In the genomic region with DNA sequence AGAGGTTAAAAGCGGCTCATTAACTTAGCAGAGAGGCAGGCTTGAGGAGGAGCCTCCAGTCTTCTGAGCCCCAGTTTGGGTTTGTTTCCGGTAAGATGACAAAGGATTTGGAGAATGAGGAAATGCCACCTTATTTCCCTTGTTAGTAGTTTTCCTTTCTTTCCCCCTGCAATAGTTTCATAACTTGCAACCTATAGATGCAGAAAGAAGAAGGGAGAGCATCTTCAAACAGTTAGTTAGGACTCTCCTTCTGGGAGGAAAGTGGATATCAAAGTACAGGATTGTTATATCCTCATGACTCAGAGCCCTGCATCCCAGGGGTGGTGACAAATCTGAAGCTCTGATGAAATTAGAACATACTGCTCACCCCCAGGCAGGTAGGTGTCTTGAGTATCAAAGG, we compare ENCODE assay signal across 12 cellular contexts.
A peak's percentile ranks its signal among the peaks of the same experiment; 100 is the strongest.
DNase-seq lines count a peak whose midpoint lies in the region.
"Had no signal": no experiment of that assay in that cellular context is flagged by ENCODE, and none has a peak within 500 bp of the region (broad histone marks: within the 10 kb centered on the region; RNA-seq: fewer than 3 reads in every experiment).

No MANE protein-coding gene starts in this region.

- H3K36me3 ChIP-seq in SK-N-MC (ENCODE audit: insufficient read depth, low read length), result no peaks in the 10 kb centered on the region
- H3K36me3 ChIP-seq: left lung, upper lobe of right lung had no signal

- H3K9me3 ChIP-seq in SK-N-MC (ENCODE audit: low read depth, low read length), result no peaks in the 10 kb centered on the region
- H3K9me3 ChIP-seq: left lung, upper lobe of right lung had no signal

- peak overlapping the region; percentile 99; the same call in 1 of the 2 replicates for H3K27ac ChIP-seq in SK-N-MC
- peak overlapping the region in 17 of 21 experiments; percentile 9 to 84 (median 45) for H3K27ac ChIP-seq in skin epidermis
- H3K27ac ChIP-seq: left lung, upper lobe of right lung had no signal

- no peak overlapping the region for H3K9ac ChIP-seq in SK-N-MC (ENCODE audit: insufficient read length)

- DNase-seq in H4 (ENCODE audit: low spot score), result peak; percentile 52
- no peak for DNase-seq in SK-N-MC (ENCODE audit: low read depth, low spot score)
- DNase-seq in fibroblast of peridontal ligament (ENCODE audit: extremely low read depth), result peak; percentile 70
- DNase-seq in occipital lobe (lab: John Stamatoyannopoulos, UW), result no peak
- no peak for DNase-seq in NCI-H1694 treated with DMSO at 0.1 percent for 48 hours (lab: John Stamatoyannopoulos, UW)
- DNase-seq in NCI-H2196 treated with DMSO at 0.1 percent for 48 hours (lab: John Stamatoyannopoulos, UW; ENCODE audit: unreplicated experiment), result no peak
- no peak for DNase-seq in NCI-H510A treated with DMSO at 0.1 percent for 48 hours (lab: John Stamatoyannopoulos, UW)
- DNase-seq: left lung; NCI-H1436; NK-92 treated with Interleukin-12 subunit alpha and Interleukin-12 subunit beta, amount 100 ng/mL, for 24 hours; upper lobe of right lung had no signal

- H3K4me3 ChIP-seq in SK-N-MC (no peak overlapping the region), skin epidermis (no peak overlapping the region)
- H3K4me3 ChIP-seq: left lung, upper lobe of right lung had no signal

Comparison
In these comparisons a context has a peak if more than half of its experiments do, and no peak if none do; other contexts are left out.
1. DNase-seq: peak in H4 (single experiment) and fibroblast of peridontal ligament (single experiment); none in SK-N-MC (single experiment), occipital lobe (single experiment), NCI-H1694 treated with DMSO at 0.1 percent for 48 hours (single experiment), NCI-H2196 treated with DMSO at 0.1 percent for 48 hours (single experiment) and NCI-H510A treated with DMSO at 0.1 percent for 48 hours (single experiment).